ENCODE assay signal across 2 cellular contexts in genomic region chr9:34540826-34541225, GRCh38.
TF ChIP-seq lines count a peak whose summit lies in the region.

No MANE protein-coding gene starts in this region.

TF ChIP-seq in HepG2, 621 proteins besides CTCF, POLR2A, EP300 and RAD21:
- TF ChIP-seq RFXAP (CRISPR knock-in tag; IDR thresholded peaks at IDR 0.05; ENCODE audit: borderline replicate concordance) (no peak), ZBTB39 (CRISPR knock-in tag; IDR thresholded peaks at IDR 0.05) (no peak), ZNF878 (CRISPR knock-in tag; IDR thresholded peaks at IDR 0.05) (no peak), NPAS2 (CRISPR knock-in tag; IDR thresholded peaks at IDR 0.05; ENCODE audit: borderline replicate concordance) (no peak), KMT2B (CRISPR knock-in tag; IDR thresholded peaks at IDR 0.05) (no peak), NFE2L2 (IDR thresholded peaks at IDR 0.05; ENCODE audit: low read length) (no peak)

TF ChIP-seq in SK-N-SH, 30 proteins besides CTCF, POLR2A, EP300 and RAD21:
- 0 out of 2 replicates have a peak, but pooled peaks have one; percentile 13 for TF ChIP-seq REST (IDR thresholded peaks at IDR 0.05; ENCODE audit: low read depth, low read length)
- peak; percentile 45; the same call in 1 of the 2 replicates for TF ChIP-seq MAX (IDR thresholded peaks at IDR 0.05; ENCODE audit: low read depth)
- TF ChIP-seq FOSL2 (IDR thresholded peaks at IDR 0.05; ENCODE audit: borderline replicate concordance, low read depth), result peak; percentile 48; the same call in 1 of the 2 replicates
- TF ChIP-seq RXRA (IDR thresholded peaks at IDR 0.05; ENCODE audit: borderline replicate concordance, low read depth), result no peak
